In genomic region chr9:137243626-137244485, GRCh38 we compare ENCODE assay signal across 10 cellular contexts. TPM values are rescaled to one million over a fixed set of nuclear protein-coding genes. Genes with fewer than 3 reads are reported as not detected.
DNase-seq lines count a peak whose midpoint lies in the region; ATAC-seq and TF ChIP-seq lines count a peak whose summit lies in the region.
"Had no signal": no experiment of that assay in that cellular context is flagged by ENCODE, and none has a peak within 500 bp of the region (broad histone marks: within the 10 kb centered on the region; RNA-seq: fewer than 3 reads in every experiment).

No MANE protein-coding gene starts in this region.

- no peaks in the 10 kb centered on the region for H3K9me3 ChIP-seq in mucosa of stomach (ENCODE audit: control insufficient read depth, low read length)
- no peaks in the 10 kb centered on the region for H3K9me3 ChIP-seq in effector memory CD4-positive, alpha-beta T cell (ENCODE audit: control insufficient read depth, low read length)
- no peaks in the 10 kb centered on the region for H3K9me3 ChIP-seq in smooth muscle cell (replicated peaks; ENCODE audit: low read depth)

- H3K27me3 ChIP-seq in mucosa of stomach (ENCODE audit: control insufficient read depth, insufficient read depth, low read length) = peaks cover 6% of the 10 kb centered on the region
- no peaks in the 10 kb centered on the region for H3K27me3 ChIP-seq in effector memory CD4-positive, alpha-beta T cell (replicated peaks; ENCODE audit: control insufficient read depth, insufficient read depth, low read length, poor library complexity, severe bottlenecking)
- no peaks in the 10 kb centered on the region for H3K27me3 ChIP-seq in smooth muscle cell (ENCODE audit: low read depth)

- intact Hi-C loops in activated CD8-positive, alpha-beta T cell treated with anti-CD3 and anti-CD28 coated beads for 36 hours (cut with micrococcal nuclease) = no loop called here

- peaks cover 18% of the 10 kb centered on the region for H3K36me3 ChIP-seq in mucosa of stomach (ENCODE audit: control insufficient read depth, insufficient read depth, low read length)
- H3K36me3 ChIP-seq in effector memory CD4-positive, alpha-beta T cell (ENCODE audit: control insufficient read depth, insufficient read depth, low read length) = peaks cover 22% of the 10 kb centered on the region
- no peaks in the 10 kb centered on the region for H3K36me3 ChIP-seq in smooth muscle cell (ENCODE audit: low read depth)

- POLR2A ChIA-PET in activated CD8-positive, alpha-beta T cell treated with anti-CD3 and anti-CD28 coated beads for 36 hours (lab: Charles Lee) = interaction anchor here (1.2 to 7.6 kb wide), 2 partner anchors 10 to 114 kb away, joined by 3 to 113 read pairs; partner anchors contain the start of genes NELFB and STPG3

- DNase-seq in DMS 273 (lab: John Stamatoyannopoulos, UW; ENCODE audit: unreplicated experiment) (peak; percentile 62), DMS 273 treated with DMSO at 0.1 percent for 48 hours (lab: John Stamatoyannopoulos, UW) (no peak), HT-29 (ENCODE audit: low spot score) (peak; percentile 61), smooth muscle cell (lab: John Stamatoyannopoulos, UW; ENCODE audit: unreplicated experiment) (no peak)
- DNase-seq in activated CD8-positive, alpha-beta T cell treated with anti-CD3 and anti-CD28 coated beads for 36 hours = no peak
- no peak for DNase-seq in effector memory CD4-positive, alpha-beta T cell

- H3K27ac ChIP-seq in effector memory CD4-positive, alpha-beta T cell (ENCODE audit: insufficient read depth, low read length, poor library complexity, severe bottlenecking) = no peak overlapping the region
- no peak overlapping the region for H3K27ac ChIP-seq in smooth muscle cell (ENCODE audit: low read depth)

- peak overlapping the region; percentile 27 for H3K4me3 Mint-ChIP-seq in activated CD8-positive, alpha-beta T cell treated with anti-CD3 and anti-CD28 coated beads for 36 hours

- no peaks in the 10 kb centered on the region for H3K27me3 Mint-ChIP-seq in activated CD8-positive, alpha-beta T cell treated with anti-CD3 and anti-CD28 coated beads for 36 hours

- H3K9ac ChIP-seq in mucosa of stomach (ENCODE audit: low read length) (no peak overlapping the region), smooth muscle cell (ENCODE audit: low read depth) (no peak overlapping the region)

- H3K79me2 ChIP-seq in smooth muscle cell (ENCODE audit: low read depth) = peaks cover 32% of the 10 kb centered on the region

- no peak overlapping the region for H3K27ac Mint-ChIP-seq in activated CD8-positive, alpha-beta T cell treated with anti-CD3 and anti-CD28 coated beads for 36 hours

- no peak for TF ChIP-seq CTCF in activated CD8-positive, alpha-beta T cell treated with anti-CD3 and anti-CD28 coated beads for 36 hours (IDR thresholded peaks at IDR 0.05)
- TF ChIP-seq CTCF in smooth muscle cell (IDR thresholded peaks at IDR 0.05; ENCODE audit: borderline replicate concordance, insufficient read depth, poor library complexity, severe bottlenecking) = no peak

- H3K36me3 Mint-ChIP-seq in activated CD8-positive, alpha-beta T cell treated with anti-CD3 and anti-CD28 coated beads for 36 hours (ENCODE audit: low read depth) = peaks cover 27% of the 10 kb centered on the region

- H2AFZ ChIP-seq in smooth muscle cell (ENCODE audit: low read depth) = no peak overlapping the region

- H4K20me1 ChIP-seq in smooth muscle cell (ENCODE audit: low read depth) = peaks cover 28% of the 10 kb centered on the region

- H3K4me3 ChIP-seq in mucosa of stomach (ENCODE audit: low read length) (peak overlapping the region; percentile 4), smooth muscle cell (no peak overlapping the region)
- H3K4me3 ChIP-seq in effector memory CD4-positive, alpha-beta T cell (ENCODE audit: insufficient read depth, low read depth, low read length, poor library complexity, severe bottlenecking) = no peak overlapping the region

- no peaks in the 10 kb centered on the region for H3K9me3 Mint-ChIP-seq in activated CD8-positive, alpha-beta T cell treated with anti-CD3 and anti-CD28 coated beads for 36 hours

- no peak for ATAC-seq in activated CD8-positive, alpha-beta T cell treated with anti-CD3 and anti-CD28 coated beads for 36 hours
- ATAC-seq in GM21515 (IDR thresholded peaks at IDR 0.05; ENCODE audit: unreplicated experiment) = no peak

- peaks cover 25% of the 10 kb centered on the region for H3F3A ChIP-seq in smooth muscle cell (ENCODE audit: low read depth)

- H3K4me1 Mint-ChIP-seq in activated CD8-positive, alpha-beta T cell treated with anti-CD3 and anti-CD28 coated beads for 36 hours (ENCODE audit: low read depth) = peaks cover 25% of the 10 kb centered on the region

- H3K4me1 ChIP-seq in mucosa of stomach (ENCODE audit: control insufficient read depth, insufficient read depth, low read length) (peaks cover 34% of the 10 kb centered on the region), smooth muscle cell (ENCODE audit: low read depth) (peaks cover 5% of the 10 kb centered on the region)
- peaks cover 17% of the 10 kb centered on the region for H3K4me1 ChIP-seq in effector memory CD4-positive, alpha-beta T cell (ENCODE audit: control insufficient read depth, insufficient read depth, low read length, poor library complexity, severe bottlenecking)

- no peak overlapping the region for H3K4me2 ChIP-seq in smooth muscle cell

- CTCF ChIA-PET in activated CD8-positive, alpha-beta T cell treated with anti-CD3 and anti-CD28 coated beads for 36 hours (lab: Charles Lee) = interaction anchor here (1.7 kb wide), 1 partner anchor 7 kb away, joined by 6 read pairs; no protein-coding TSS in a partner anchor

- WGBS in smooth muscle cell (ENCODE audit: low lambda C conversion rate) = 73% methylated on average over 15 of the region's 15 CpGs

RNA-seq across cellular contexts. Expression of gene TUBB4B, which starts 2.8 kb away (rescaled TPM):
- total RNA-seq in HT-29 (2014; rRNA removed; shearing (Covaris generic)) = 607 and 627 TPM in 2 replicates
- 100 to 1,000 TPM; 228 to 230 TPM for total RNA-seq in activated CD8-positive, alpha-beta T cell treated with anti-CD3 and anti-CD28 coated beads for 36 hours
- total RNA-seq in smooth muscle cell = 154 and 164 TPM in 2 replicates
- 317 and 331 TPM in 2 replicates for polyA plus RNA-seq in smooth muscle cell

RNA-seq across cellular contexts. Expression of gene STPG3, which starts 7.2 kb away (rescaled TPM):
- total RNA-seq in HT-29 (2014; rRNA removed; shearing (Covaris generic)) = not detected in 2 replicates
- not detected for total RNA-seq in activated CD8-positive, alpha-beta T cell treated with anti-CD3 and anti-CD28 coated beads for 36 hours
- total RNA-seq in smooth muscle cell = not detected in 2 replicates
- not detected in 2 replicates for polyA plus RNA-seq in smooth muscle cell
- total RNA-seq: A172 had no signal
- polyA plus RNA-seq: neural cell had no signal

RNA-seq across cellular contexts. Expression of gene NELFB, which starts 11.3 kb away (rescaled TPM):
- total RNA-seq in HT-29 (2014; rRNA removed; shearing (Covaris generic)) = 111 and 115 TPM in 2 replicates
- total RNA-seq in activated CD8-positive, alpha-beta T cell treated with anti-CD3 and anti-CD28 coated beads for 36 hours = 10 to 100 TPM; 50.9 to 54.3 TPM
- 23.3 and 31.8 TPM in 2 replicates for total RNA-seq in smooth muscle cell
- 60.9 and 66.6 TPM in 2 replicates for polyA plus RNA-seq in smooth muscle cell

RNA-seq across cellular contexts. Expression of gene SLC34A3, which starts 13.2 kb away (rescaled TPM):
- 0.15 TPM in 1 of 2 replicates, not detected in the other for total RNA-seq in HT-29 (2014; rRNA removed; shearing (Covaris generic))
- total RNA-seq in activated CD8-positive, alpha-beta T cell treated with anti-CD3 and anti-CD28 coated beads for 36 hours = not detected
- not detected in 2 replicates for total RNA-seq in smooth muscle cell
- not detected in 2 replicates for polyA plus RNA-seq in smooth muscle cell

RNA-seq across cellular contexts. Expression of gene RNF224, which starts 16.6 kb away (rescaled TPM):
- total RNA-seq in HT-29 (2014; rRNA removed; shearing (Covaris generic)) = 0.38 TPM in 1 of 2 replicates, not detected in the other
- not detected for total RNA-seq in activated CD8-positive, alpha-beta T cell treated with anti-CD3 and anti-CD28 coated beads for 36 hours
- total RNA-seq in smooth muscle cell = not detected in 2 replicates
- not detected in 2 replicates for polyA plus RNA-seq in smooth muscle cell
- polyA plus RNA-seq: neural cell had no signal

Comparison
In these comparisons a context has a peak if more than half of its experiments do, and no peak if none do; other contexts are left out.
1. DNase-seq: peak in DMS 273 (single experiment) and HT-29 (single experiment); none in DMS 273 treated with DMSO at 0.1 percent for 48 hours (single experiment), activated CD8-positive, alpha-beta T cell treated with anti-CD3 and anti-CD28 coated beads for 36 hours (single experiment), effector memory CD4-positive, alpha-beta T cell (0 of 3) and smooth muscle cell (single experiment).